8 cellular contexts compared by ENCODE assay signal in genomic region chr1:67150931-67151330, GRCh38. TPM values are rescaled to one million over a fixed set of nuclear protein-coding genes. Genes with fewer than 3 reads are reported as not detected.
"Had no signal": no experiment of that assay in that cellular context is flagged by ENCODE, and none has a peak within 500 bp of the region (broad histone marks: within the 10 kb centered on the region; RNA-seq: fewer than 3 reads in every experiment).

No MANE protein-coding gene starts in this region.

- DNase-seq: H9, HCEC 1CT, IMR-90 had no signal

- H3K9me3 Mint-ChIP-seq: GM23338, H9 had no signal

- FAIRE-seq: H1, H54, HTR-8/SVneo, K562 had no signal

- H3K4me3 Mint-ChIP-seq: GM23338, H9 had no signal

- H3K27ac Mint-ChIP-seq: GM23338, H9 had no signal

RNA-seq across cellular contexts. Expression of gene IL23R, which starts 15.3 kb away (rescaled TPM):
- polyA plus RNA-seq: GM23338, H1, IMR-90 had no signal

RNA-seq across cellular contexts. Expression of gene C1orf141, which starts 16.2 kb away (rescaled TPM):
- polyA plus RNA-seq: GM23338, H1, IMR-90, K562 had no signal
